In genomic region chr1:202154766-202155477, GRCh38 we compare ENCODE assay signal across 9 cellular contexts. TPM values are rescaled to one million over a fixed set of nuclear protein-coding genes. Genes with fewer than 3 reads are reported as not detected.
A peak's percentile ranks its signal among the peaks of the same experiment; 100 is the strongest.
DNase-seq lines count a peak whose midpoint lies in the region; ATAC-seq and TF ChIP-seq lines count a peak whose summit lies in the region.
"Had no signal": no experiment of that assay in that cellular context is flagged by ENCODE, and none has a peak within 500 bp of the region (broad histone marks: within the 10 kb centered on the region; RNA-seq: fewer than 3 reads in every experiment).

No MANE protein-coding gene starts in this region.

- H3K4me3 Mint-ChIP-seq in MCF 10A (ENCODE audit: unreplicated experiment) (no peak overlapping the region), WTC11 (no peak overlapping the region), natural killer cell (no peak overlapping the region)

- H3K9me3 Mint-ChIP-seq in MCF 10A (ENCODE audit: unreplicated experiment) (no peaks in the 10 kb centered on the region), WTC11 (no peaks in the 10 kb centered on the region), natural killer cell (no peaks in the 10 kb centered on the region)

- no peak overlapping the region for H3K4me3 ChIP-seq in breast epithelium
- no peak overlapping the region for H3K4me3 ChIP-seq in epithelial cell of proximal tubule (ENCODE audit: low read depth, low read length)

- H3K27ac ChIP-seq in breast epithelium: no peak overlapping the region
- H3K27ac ChIP-seq: epithelial cell of prostate had no signal

- no peaks in the 10 kb centered on the region for H3K27me3 ChIP-seq in breast epithelium

- H3K9me3 ChIP-seq in breast epithelium: no peaks in the 10 kb centered on the region

- no peaks in the 10 kb centered on the region for H3K4me1 ChIP-seq in breast epithelium

- DNase-seq in MCF 10A (ENCODE audit: unreplicated experiment): peak; percentile 92
- no peak for DNase-seq in breast epithelium (ENCODE audit: low spot score in 2 of 2)
- peak; percentile 29 for DNase-seq in NCI-H146 treated with DMSO at 0.1 percent for 48 hours (lab: John Stamatoyannopoulos, UW; ENCODE audit: unreplicated experiment)
- DNase-seq in WTC11 (ENCODE audit: low spot score): peak; percentile 74
- no peak for DNase-seq in epithelial cell of proximal tubule (ENCODE audit: low read depth)
- DNase-seq in natural killer cell: no peak

- H3K36me3 ChIP-seq in breast epithelium: no peaks in the 10 kb centered on the region

- CTCF ChIA-PET in MCF 10A (lab: Yijun Ruan, JAX): interaction anchor here (0.5 to 4.7 kb wide), 21 partner anchors 9 to 524 kb away, joined by 3 to 44 read pairs (median 4); no protein-coding TSS in a partner anchor
- CTCF ChIA-PET in WTC11 (lab: Charles Lee): interaction anchor here (0.5 to 3.3 kb wide), 49 partner anchors 9 to 1352 kb away, joined by 3 to 73 read pairs (median 5); partner anchors contain the start of genes ARL8A, ELF3, GPR37L1 and LGR6

- no TSS peak for BruUV-seq in MCF 10A (replicated peaks; lab: Mats Ljungman, UMichigan)

- POLR2A ChIA-PET in MCF 10A (lab: Yijun Ruan, JAX): interaction anchor here (0.7 to 0.9 kb wide), 4 partner anchors 11 to 708 kb away, joined by 3 to 8 read pairs (median 4); partner anchors contain the start of gene ARL8A
- POLR2A ChIA-PET in WTC11 (lab: Charles Lee): interaction anchor here (1.4 kb wide), 1 partner anchor 10 kb away, joined by 6 read pairs; the partner anchor contains the start of gene ARL8A

- TF ChIP-seq CTCF in MCF 10A (IDR thresholded peaks at IDR 0.05; ENCODE audit: unreplicated experiment) (peak; percentile 58), breast epithelium (IDR thresholded peaks at IDR 0.05) (peak in 1 of 3 donors; percentile 7), WTC11 (IDR thresholded peaks at IDR 0.05) (peak; percentile 56), epithelial cell of proximal tubule (conservative IDR thresholded peaks at IDR 0.05; ENCODE audit: low read depth, low read length) (peak; percentile 59), natural killer cell (IDR thresholded peaks at IDR 0.05) (peak; percentile 44)

- H3K4me1 Mint-ChIP-seq in MCF 10A (ENCODE audit: insufficient read depth, unreplicated experiment): peaks cover 12% of the 10 kb centered on the region
- peaks cover 22% of the 10 kb centered on the region for H3K4me1 Mint-ChIP-seq in WTC11
- H3K4me1 Mint-ChIP-seq in natural killer cell: peaks cover 49 to 53% of the 10 kb centered on the region in 2 donors

- H3K27ac Mint-ChIP-seq in MCF 10A (ENCODE audit: low read depth, unreplicated experiment) (no peak overlapping the region), WTC11 (peak overlapping the region; percentile 89), natural killer cell (peak overlapping the region; percentile 51 to 71)

- no peaks in the 10 kb centered on the region for H3K36me3 Mint-ChIP-seq in MCF 10A (ENCODE audit: insufficient read depth, unreplicated experiment)
- H3K36me3 Mint-ChIP-seq in WTC11: no peaks in the 10 kb centered on the region
- H3K36me3 Mint-ChIP-seq in natural killer cell: peaks cover 18% of the 10 kb centered on the region

- TF ChIP-seq POLR2A in breast epithelium (IDR thresholded peaks at IDR 0.05): no peak

- peak; percentile 88 for ATAC-seq in WTC11
- ATAC-seq in natural killer cell: peak; percentile 63 to 72 (median 64)
- no peak for ATAC-seq in HG03025 (IDR thresholded peaks at IDR 0.05; ENCODE audit: low FRiP score, unreplicated experiment)
- ATAC-seq in GM21381 (IDR thresholded peaks at IDR 0.05; ENCODE audit: unreplicated experiment): no peak

- H3K27me3 Mint-ChIP-seq in MCF 10A (ENCODE audit: insufficient read depth, unreplicated experiment) (no peaks in the 10 kb centered on the region), WTC11 (ENCODE audit: low read depth) (no peaks in the 10 kb centered on the region), natural killer cell (ENCODE audit: low read depth in 2 of 2) (no peaks in the 10 kb centered on the region)

- intact Hi-C loops in MCF 10A (cut with micrococcal nuclease) (no loop called here), breast epithelium (cut with DNase I; ENCODE audit: low total_unique reads) (no loop called here), natural killer cell (cut with micrococcal nuclease) (no loop called here)

TF ChIP-seq in WTC11, 78 proteins besides CTCF, POLR2A, EP300 and RAD21:
- TF ChIP-seq, protein P1, sequence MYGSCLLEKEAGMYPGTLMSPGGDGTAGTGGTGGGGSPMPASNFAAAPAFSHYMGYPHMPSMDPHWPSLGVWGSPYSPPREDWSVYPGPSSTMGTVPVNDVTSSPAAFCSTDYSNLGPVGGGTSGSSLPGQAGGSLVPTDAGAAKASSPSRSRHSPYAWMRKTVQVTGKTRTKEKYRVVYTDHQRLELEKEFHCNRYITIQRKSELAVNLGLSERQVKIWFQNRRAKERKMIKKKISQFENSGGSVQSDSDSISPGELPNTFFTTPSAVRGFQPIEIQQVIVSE (CRISPR knock-in tag; IDR thresholded peaks at IDR 0.05; ENCODE audit: borderline replicate concordance): no peak
- TF ChIP-seq, protein P2, sequence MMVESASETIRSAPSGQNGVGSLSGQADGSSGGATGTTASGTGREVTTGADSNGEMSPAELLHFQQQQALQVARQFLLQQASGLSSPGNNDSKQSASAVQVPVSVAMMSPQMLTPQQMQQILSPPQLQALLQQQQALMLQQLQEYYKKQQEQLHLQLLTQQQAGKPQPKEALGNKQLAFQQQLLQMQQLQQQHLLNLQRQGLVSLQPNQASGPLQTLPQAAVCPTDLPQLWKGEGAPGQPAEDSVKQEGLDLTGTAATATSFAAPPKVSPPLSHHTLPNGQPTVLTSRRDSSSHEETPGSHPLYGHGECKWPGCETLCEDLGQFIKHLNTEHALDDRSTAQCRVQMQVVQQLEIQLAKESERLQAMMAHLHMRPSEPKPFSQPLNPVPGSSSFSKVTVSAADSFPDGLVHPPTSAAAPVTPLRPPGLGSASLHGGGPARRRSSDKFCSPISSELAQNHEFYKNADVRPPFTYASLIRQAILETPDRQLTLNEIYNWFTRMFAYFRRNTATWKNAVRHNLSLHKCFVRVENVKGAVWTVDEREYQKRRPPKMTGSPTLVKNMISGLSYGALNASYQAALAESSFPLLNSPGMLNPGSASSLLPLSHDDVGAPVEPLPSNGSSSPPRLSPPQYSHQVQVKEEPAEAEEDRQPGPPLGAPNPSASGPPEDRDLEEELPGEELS (CRISPR knock-in tag; IDR thresholded peaks at IDR 0.05): no peak
- TF ChIP-seq CREM (CRISPR knock-in tag; IDR thresholded peaks at IDR 0.05) (no peak), FOXP1 (CRISPR knock-in tag; IDR thresholded peaks at IDR 0.05; ENCODE audit: borderline replicate concordance) (no peak), ZNF512 (CRISPR knock-in tag; IDR thresholded peaks at IDR 0.05; ENCODE audit: borderline replicate concordance) (no peak), CBFB (CRISPR knock-in tag; IDR thresholded peaks at IDR 0.05; ENCODE audit: low read depth) (no peak)
- TF ChIP-seq, protein P3, sequence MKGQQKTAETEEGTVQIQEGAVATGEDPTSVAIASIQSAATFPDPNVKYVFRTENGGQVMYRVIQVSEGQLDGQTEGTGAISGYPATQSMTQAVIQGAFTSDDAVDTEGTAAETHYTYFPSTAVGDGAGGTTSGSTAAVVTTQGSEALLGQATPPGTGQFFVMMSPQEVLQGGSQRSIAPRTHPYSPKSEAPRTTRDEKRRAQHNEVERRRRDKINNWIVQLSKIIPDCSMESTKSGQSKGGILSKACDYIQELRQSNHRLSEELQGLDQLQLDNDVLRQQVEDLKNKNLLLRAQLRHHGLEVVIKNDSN (CRISPR knock-in tag; IDR thresholded peaks at IDR 0.05): no peak
TF ChIP-seq in WTC11: peak in this region for 0.

RNA-seq across cellular contexts. Expression of gene PTPN7, which starts 5.5 kb away (rescaled TPM):
- not detected in 2 replicates for total RNA-seq in MCF 10A (2022)
- 1 to 10 TPM; 1.4 to 4.2 (median 2.9) TPM for total RNA-seq in breast epithelium
- total RNA-seq in WTC11 (2021): 0.98 to 1.1 TPM (median 1.1 TPM) in 3 replicates
- total RNA-seq in epithelial cell of proximal tubule: 0.06 TPM in 1 of 2 replicates, not detected in the other
- 100 to 1,000 TPM; 144 to 241 (median 196) TPM for total RNA-seq in natural killer cell

RNA-seq across cellular contexts. Expression of gene ARL8A, which starts 10.4 kb away (rescaled TPM):
- total RNA-seq in MCF 10A (2022) (94.8 and 126 TPM in 2 replicates), breast epithelium (10 to 100 TPM; 29.9 to 41.1 (median 34.7) TPM), WTC11 (2021) (47.2 to 58.5 TPM (median 50.9 TPM) in 3 replicates), epithelial cell of proximal tubule (33.8 and 47.0 TPM in 2 replicates), natural killer cell (100 to 1,000 TPM; 109 to 120 (median 109) TPM)

RNA-seq across cellular contexts. Expression of gene GPR37L1, which starts 32.2 kb away (rescaled TPM):
- total RNA-seq in MCF 10A (2022) (not detected in 2 replicates), breast epithelium (not detected), WTC11 (2021) (0.07 to 0.16 TPM (median 0.09 TPM) in 3 replicates), epithelial cell of proximal tubule (0.06 and 0.07 TPM in 2 replicates), natural killer cell (not detected)

RNA-seq across cellular contexts. Expression of gene LGR6, which starts 38.7 kb away (rescaled TPM):
- total RNA-seq in MCF 10A (2022) (0.32 and 0.56 TPM in 2 replicates), breast epithelium (10 to 100 TPM in 1 of 3 donors, 1 to 10 TPM in 1, not detected in 1; 2.6 to 11.3 TPM), WTC11 (2021) (0.78 to 1.1 TPM (median 1.1 TPM) in 3 replicates), epithelial cell of proximal tubule (under 0.01 TPM in 1 of 2 replicates, not detected in the other), natural killer cell (10 to 100 TPM; 58.3 to 65.2 (median 60.9) TPM)

Comparison
In these comparisons a context has a peak if more than half of its experiments do, and no peak if none do; other contexts are left out.
1. DNase-seq: peak in MCF 10A (single experiment), NCI-H146 treated with DMSO at 0.1 percent for 48 hours (single experiment) and WTC11 (single experiment); none in breast epithelium (0 of 2), epithelial cell of proximal tubule (single experiment) and natural killer cell (single experiment).
2. ATAC-seq: peak in WTC11 (single experiment) and natural killer cell (3 of 3); none in HG03025 (single experiment) and GM21381 (single experiment).
3. RNA of gene PTPN7, which starts 5.5 kb away (total RNA-seq): 144 to 241 TPM in natural killer cell; 1.4 to 4.2 TPM in breast epithelium, 0.98 to 1.1 TPM in WTC11, 0.06 TPM in epithelial cell of proximal tubule and not detected in MCF 10A; every median in the first group is over 10 times any median in the second.